In genomic region chr11:65854161-65854592, GRCh38 we compare ENCODE assay signal across 12 cellular contexts. TPM values are rescaled to one million over a fixed set of nuclear protein-coding genes. Genes with fewer than 3 reads are reported as not detected.
DNase-seq lines count a peak whose midpoint lies in the region; ATAC-seq and TF ChIP-seq lines count a peak whose summit lies in the region.
"Had no signal": no experiment of that assay in that cellular context is flagged by ENCODE, and none has a peak within 500 bp of the region (broad histone marks: within the 10 kb centered on the region; RNA-seq: fewer than 3 reads in every experiment).

No MANE protein-coding gene starts in this region.

- ATAC-seq in upper lobe of right lung (no peak), HG03135 (IDR thresholded peaks at IDR 0.05; ENCODE audit: unreplicated experiment) (no peak), sciatic nerve (no peak)
- ATAC-seq: pancreas had no signal

- no peaks in the 10 kb centered on the region for H3K9me3 Mint-ChIP-seq in activated naive CD4-positive, alpha-beta T cell treated with anti-CD3 and anti-CD28 coated beads, Interleukin-2, amount 50 U/mL, for 24 hours
- no peaks in the 10 kb centered on the region for H3K9me3 Mint-ChIP-seq in activated naive CD8-positive, alpha-beta T cell (ENCODE audit: low read depth)

- peak overlapping the region; percentile 70 for H3K27ac Mint-ChIP-seq in activated naive CD4-positive, alpha-beta T cell treated with anti-CD3 and anti-CD28 coated beads, Interleukin-2, amount 50 U/mL, for 24 hours
- H3K27ac Mint-ChIP-seq in activated naive CD8-positive, alpha-beta T cell = peak overlapping the region; percentile 54

- peaks cover 48% of the 10 kb centered on the region for H3K36me3 ChIP-seq in upper lobe of right lung

- no peak for TF ChIP-seq CTCF in upper lobe of right lung (IDR thresholded peaks at IDR 0.05)

- H3K36me3 Mint-ChIP-seq in activated naive CD4-positive, alpha-beta T cell treated with anti-CD3 and anti-CD28 coated beads, Interleukin-2, amount 50 U/mL, for 24 hours = peaks cover 26% of the 10 kb centered on the region
- peaks cover 16% of the 10 kb centered on the region for H3K36me3 Mint-ChIP-seq in activated naive CD8-positive, alpha-beta T cell

- H3K4me1 Mint-ChIP-seq in activated naive CD4-positive, alpha-beta T cell treated with anti-CD3 and anti-CD28 coated beads, Interleukin-2, amount 50 U/mL, for 24 hours = peaks cover 44% of the 10 kb centered on the region
- H3K4me1 Mint-ChIP-seq in activated naive CD8-positive, alpha-beta T cell (ENCODE audit: low read depth) = peaks cover 40% of the 10 kb centered on the region

- H3K9me3 ChIP-seq in upper lobe of right lung = no peaks in the 10 kb centered on the region
- H3K9me3 ChIP-seq: pancreas had no signal

- H3K4me3 ChIP-seq in upper lobe of right lung = no peak overlapping the region
- H3K4me3 ChIP-seq: BLaER1, pancreas had no signal

- H3K27me3 Mint-ChIP-seq in activated naive CD4-positive, alpha-beta T cell treated with anti-CD3 and anti-CD28 coated beads, Interleukin-2, amount 50 U/mL, for 24 hours = no peaks in the 10 kb centered on the region
- H3K27me3 Mint-ChIP-seq in activated naive CD8-positive, alpha-beta T cell = no peaks in the 10 kb centered on the region

- peak overlapping the region; percentile 74 for H3K4me3 Mint-ChIP-seq in activated naive CD4-positive, alpha-beta T cell treated with anti-CD3 and anti-CD28 coated beads, Interleukin-2, amount 50 U/mL, for 24 hours
- peak overlapping the region; percentile 73 for H3K4me3 Mint-ChIP-seq in activated naive CD8-positive, alpha-beta T cell

- H3K27ac ChIP-seq in upper lobe of right lung = no peak overlapping the region
- H3K27ac ChIP-seq: BLaER1, pancreas had no signal

- no peaks in the 10 kb centered on the region for H3K27me3 ChIP-seq in upper lobe of right lung
- H3K27me3 ChIP-seq: BLaER1, pancreas had no signal

- H3K4me1 ChIP-seq in upper lobe of right lung = peaks cover 13% of the 10 kb centered on the region

- intact Hi-C loops in upper lobe of right lung (cut with DNase I) (no loop called here), sciatic nerve (cut with DNase I) (no loop called here)

- no peak for DNase-seq in activated naive CD4-positive, alpha-beta T cell (lab: John Stamatoyannopoulos, UW)
- DNase-seq in mucosa of gallbladder (ENCODE audit: low spot score) (peak; percentile 79), upper lobe of right lung (peak; percentile 29), sciatic nerve (ENCODE audit: low spot score) (no peak)
- DNase-seq in stimulated activated naive CD4-positive, alpha-beta T cell (lab: John Stamatoyannopoulos, UW) = no peak
- DNase-seq: NCI-H146; stimulated activated CD4-positive, alpha-beta T cell treated with anti-CD3 and anti-CD28 coated beads, Interleukin-4, amount 100 ng/mL, for 4 hours had no signal

RNA-seq across cellular contexts. Expression of gene CFL1, which starts 3.8 kb away (rescaled TPM):
- total RNA-seq in mucosa of gallbladder (692 TPM), upper lobe of right lung (608 TPM), sciatic nerve (437 TPM)

RNA-seq across cellular contexts. Expression of gene MUS81, which starts 6.1 kb away (rescaled TPM):
- total RNA-seq in mucosa of gallbladder = 63.1 TPM
- 49.4 TPM for total RNA-seq in upper lobe of right lung
- 46.9 TPM for total RNA-seq in sciatic nerve

RNA-seq across cellular contexts. Expression of gene EFEMP2, which starts 18.4 kb away (rescaled TPM):
- total RNA-seq in mucosa of gallbladder = 86.5 TPM
- total RNA-seq in upper lobe of right lung = 62.0 TPM
- 88.4 TPM for total RNA-seq in sciatic nerve

RNA-seq across cellular contexts. Expression of gene SNX32, which starts 20.4 kb away (rescaled TPM):
- total RNA-seq in mucosa of gallbladder (1.4 TPM), upper lobe of right lung (not detected), sciatic nerve (2.6 TPM)

RNA-seq across cellular contexts. Expression of gene CTSW, which starts 25.5 kb away (rescaled TPM):
- total RNA-seq in mucosa of gallbladder (2.7 TPM), upper lobe of right lung (17.2 TPM), sciatic nerve (2.5 TPM)

Comparison
In these comparisons a context has a peak if more than half of its experiments do, and no peak if none do; other contexts are left out.
1. DNase-seq: peak in mucosa of gallbladder (single experiment) and upper lobe of right lung (single experiment); none in activated naive CD4-positive, alpha-beta T cell (0 of 4), sciatic nerve (single experiment) and stimulated activated naive CD4-positive, alpha-beta T cell (0 of 6).